Comparison of ENCODE assay signal across 18 cellular contexts in genomic region chr5:76378355-76378754, GRCh38.
"Had no signal": no experiment of that assay in that cellular context is flagged by ENCODE, and none has a peak within 500 bp of the region (broad histone marks: within the 10 kb centered on the region; RNA-seq: fewer than 3 reads in every experiment).

No MANE protein-coding gene starts in this region.

- H3K9me3 Mint-ChIP-seq: activated T-helper 1 cell treated with anti-CD3 and anti-CD28 coated beads, Interleukin-12 subunit alpha, Interleukin-12 subunit beta, Interleukin-2, Interleukin-4 antibody, amounts not matched to agents 30 ng/mL and 10 ng/mL and 1 ng/mL, durations not matched to agents 14 hours and 24 hours and 36 hours had no signal

- H3K36me3 ChIP-seq: breast epithelium, colonic mucosa, esophagus muscularis mucosa, stomach, transverse colon had no signal

- H3K27me3 Mint-ChIP-seq: activated naive CD8-positive, alpha-beta T cell; progenitor cell of endocrine pancreas had no signal

- H3K4me3 ChIP-seq: breast epithelium, colonic mucosa, dorsolateral prefrontal cortex, esophagus muscularis mucosa, stomach, transverse colon had no signal

- H3K9me3 ChIP-seq: breast epithelium, colonic mucosa, esophagus muscularis mucosa, stomach, transverse colon had no signal

- H3K27me3 ChIP-seq: breast epithelium, colonic mucosa, dorsolateral prefrontal cortex, esophagus muscularis mucosa, stomach, transverse colon had no signal

- H3K4me1 ChIP-seq: breast epithelium, colonic mucosa, esophagus muscularis mucosa, stomach had no signal

- H3K36me3 Mint-ChIP-seq: activated naive CD8-positive, alpha-beta T cell had no signal

- DNase-seq: activated gamma-delta T cell treated with Interleukin-2 at 50 U/mL for 16 hours; amniotic stem cell; colonic mucosa; dorsolateral prefrontal cortex; glutamatergic neuron; hypothalamus; left ventricle myocardium superior; mammary epithelial cell; midbrain; stimulated activated CD4-positive, alpha-beta T cell treated with anti-CD3 and anti-CD28 coated beads, Interleukin-4, amount 100 ng/mL, for 4 hours; stomach; transverse colon had no signal

- H3K27ac ChIP-seq: colonic mucosa, dorsolateral prefrontal cortex, esophagus muscularis mucosa, stomach, transverse colon had no signal

- ATAC-seq: activated CD4-positive, CD25-positive, alpha-beta regulatory T cell treated with anti-CD3 and anti-CD28 coated beads, Interleukin-2, amount 50 U/mL, for 24 hours; left ventricle myocardium superior had no signal

- H3K4me3 Mint-ChIP-seq: activated naive CD8-positive, alpha-beta T cell; activated T-helper 1 cell treated with anti-CD3 and anti-CD28 coated beads, Interleukin-12 subunit alpha, Interleukin-12 subunit beta, Interleukin-2, Interleukin-4 antibody, amounts not matched to agents 30 ng/mL and 10 ng/mL and 1 ng/mL, durations not matched to agents 14 hours and 24 hours and 36 hours had no signal

- H3K27ac Mint-ChIP-seq: activated naive CD8-positive, alpha-beta T cell; activated T-helper 1 cell treated with anti-CD3 and anti-CD28 coated beads, Interleukin-12 subunit alpha, Interleukin-12 subunit beta, Interleukin-2, Interleukin-4 antibody, amounts not matched to agents 30 ng/mL and 10 ng/mL and 1 ng/mL, durations not matched to agents 14 hours and 24 hours and 36 hours; progenitor cell of endocrine pancreas had no signal
